In the genomic region with DNA sequence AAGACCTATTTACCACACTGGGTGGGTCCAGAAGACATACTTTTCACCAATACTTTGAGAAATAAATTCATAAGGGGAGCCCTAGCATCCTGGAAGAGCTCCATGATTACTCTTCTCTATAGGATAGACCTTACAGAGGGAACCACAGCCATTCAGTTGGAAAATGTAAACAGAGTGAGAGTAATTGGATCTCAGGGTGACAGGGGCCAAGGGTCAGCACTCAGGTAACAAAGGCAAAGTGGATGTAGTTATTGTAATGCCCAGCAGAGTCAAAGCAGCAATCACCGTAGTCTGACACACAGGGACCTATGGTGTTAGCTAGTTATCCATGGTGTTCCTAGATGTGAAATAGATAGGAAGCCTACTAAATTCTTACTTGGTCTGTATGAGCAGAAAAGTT, we compare ENCODE assay signal across 25 cellular contexts. TPM values are rescaled to one million over a fixed set of nuclear protein-coding genes. Genes with fewer than 3 reads are reported as not detected.
DNase-seq lines count a peak whose midpoint lies in the region; ATAC-seq, FAIRE-seq and TF ChIP-seq lines count a peak whose summit lies in the region.
"Had no signal": no experiment of that assay in that cellular context is flagged by ENCODE, and none has a peak within 500 bp of the region (broad histone marks: within the 10 kb centered on the region; RNA-seq: fewer than 3 reads in every experiment).

No MANE protein-coding gene starts in this region.

- H3F3A ChIP-seq in GM23338 (replicated peaks; ENCODE audit: low read depth) (no peaks in the 10 kb centered on the region), neural progenitor cell (ENCODE audit: low read depth) (no peaks in the 10 kb centered on the region)

- 71 to 96% (median 83%) methylated on average over 1 of the region's 1 CpG for WGBS in small intestine, 3 donors

- H3K79me2 ChIP-seq in GM23338 (replicated peaks; ENCODE audit: insufficient read depth) (no peaks in the 10 kb centered on the region), neural progenitor cell (ENCODE audit: low read depth) (no peaks in the 10 kb centered on the region)

- H3K4me3 Mint-ChIP-seq in GM23338 (no peak overlapping the region), neural progenitor cell (no peak overlapping the region)
- H3K4me3 Mint-ChIP-seq: B cell; CD8-positive, alpha-beta memory T cell had no signal

- peaks cover 7% of the 10 kb centered on the region; the same call in 2 of the 3 replicates for H3K4me1 Mint-ChIP-seq in GM23338
- H3K4me1 Mint-ChIP-seq in neural progenitor cell: peaks cover 11% of the 10 kb centered on the region
- H3K4me1 Mint-ChIP-seq: B cell had no signal

- H3K4me3 ChIP-seq in GM23338: no peak overlapping the region
- no peak overlapping the region for H3K4me3 ChIP-seq in neural progenitor cell
- H3K4me3 ChIP-seq in small intestine (ENCODE audit: low read depth in 1 of 2, low read length in 2 of 2): no peak overlapping the region
- H3K4me3 ChIP-seq: SK-N-MC had no signal

- H3K27ac ChIP-seq in GM23338 (ENCODE audit: low read depth): no peak overlapping the region
- no peak overlapping the region for H3K27ac ChIP-seq in neural progenitor cell
- no peak overlapping the region for H3K27ac ChIP-seq in small intestine (ENCODE audit: low read depth in 1 of 2, low read length in 1 of 2)
- H3K27ac ChIP-seq in caudate nucleus (ENCODE audit: low read depth, low read length): no peak overlapping the region
- H3K27ac ChIP-seq: 22Rv1, C4-2B, HL-60, SK-N-MC had no signal

- H3K9me3 Mint-ChIP-seq in GM23338 (peaks cover 9% of the 10 kb centered on the region), neural progenitor cell (peaks cover 6% of the 10 kb centered on the region)
- H3K9me3 Mint-ChIP-seq: CD8-positive, alpha-beta memory T cell had no signal

- H3K4me2 ChIP-seq in GM23338 (no peak overlapping the region), neural progenitor cell (no peak overlapping the region)

- peak; percentile 43; the same call in 2 of the 3 replicates for ATAC-seq in GM23338
- ATAC-seq: HCT116 had no signal

- FAIRE-seq in small intestine (lab: Jason Lieb, UNC): no peak
- FAIRE-seq: G401.6, RCC 7860 had no signal

- H3K4me1 ChIP-seq in GM23338 (ENCODE audit: insufficient read depth): peaks cover 4% of the 10 kb centered on the region
- H3K4me1 ChIP-seq in neural progenitor cell: peaks cover 26% of the 10 kb centered on the region
- no peaks in the 10 kb centered on the region for H3K4me1 ChIP-seq in small intestine (ENCODE audit: control insufficient read depth in 2 of 2, insufficient read depth in 1 of 2, low read depth in 1 of 2, low read length in 1 of 2)

- H3K27me3 Mint-ChIP-seq in GM23338 (ENCODE audit: insufficient read depth, low read depth, poor library complexity) (no peaks in the 10 kb centered on the region), neural progenitor cell (ENCODE audit: insufficient read depth, low read depth) (peaks cover 3% of the 10 kb centered on the region)
- H3K27me3 Mint-ChIP-seq: B cell; CD8-positive, alpha-beta memory T cell had no signal

- H3K36me3 Mint-ChIP-seq in GM23338 (ENCODE audit: low read depth): no peaks in the 10 kb centered on the region
- no peaks in the 10 kb centered on the region for H3K36me3 Mint-ChIP-seq in neural progenitor cell
- H3K36me3 Mint-ChIP-seq: CD8-positive, alpha-beta memory T cell had no signal

- H3K36me3 ChIP-seq in GM23338 (ENCODE audit: insufficient read depth) (no peaks in the 10 kb centered on the region), neural progenitor cell (no peaks in the 10 kb centered on the region), small intestine (ENCODE audit: control insufficient read depth in 2 of 2, insufficient read depth in 2 of 2, low read length in 2 of 2) (no peaks in the 10 kb centered on the region)

- H3K9me2 ChIP-seq in GM23338 (ENCODE audit: insufficient read depth): 0 out of 2 replicates have a peak, but pooled peaks cover 9% of the 10 kb centered on the region

- H3K9ac ChIP-seq in neural progenitor cell: no peak overlapping the region

- H3K9me3 ChIP-seq in neural progenitor cell (ENCODE audit: low read depth): no peaks in the 10 kb centered on the region
- H3K9me3 ChIP-seq in small intestine (ENCODE audit: control insufficient read depth, low read depth): no peaks in the 10 kb centered on the region

- H4K20me1 ChIP-seq in GM23338 (replicated peaks; ENCODE audit: insufficient read depth) (no peaks in the 10 kb centered on the region), neural progenitor cell (ENCODE audit: low read depth) (no peaks in the 10 kb centered on the region)

- H3K27me3 ChIP-seq in GM23338 (ENCODE audit: insufficient read depth): no peaks in the 10 kb centered on the region
- H3K27me3 ChIP-seq in neural progenitor cell: no peaks in the 10 kb centered on the region
- no peaks in the 10 kb centered on the region for H3K27me3 ChIP-seq in small intestine (ENCODE audit: control insufficient read depth in 2 of 2, insufficient read depth in 2 of 2, low read length in 2 of 2)

- H2AFZ ChIP-seq in GM23338 (no peak overlapping the region), neural progenitor cell (replicated peaks) (no peak overlapping the region)

- no peak overlapping the region for H3K27ac Mint-ChIP-seq in GM23338
- H3K27ac Mint-ChIP-seq in neural progenitor cell: no peak overlapping the region
- H3K27ac Mint-ChIP-seq: B cell; CD8-positive, alpha-beta memory T cell had no signal

- no peak for TF ChIP-seq CTCF in GM23338 (conservative IDR thresholded peaks at IDR 0.05; ENCODE audit: low read depth in 2 of 2)
- TF ChIP-seq CTCF in neural progenitor cell (IDR thresholded peaks at IDR 0.05): no peak

- peak in 2 of 3 experiments; percentile 8 to 59 for DNase-seq in NCI-H1417 (lab: John Stamatoyannopoulos, UW)
- no peak for DNase-seq in NCI-H1417 treated with DMSO at 0.1 percent for 48 hours (lab: John Stamatoyannopoulos, UW)
- no peak for DNase-seq in GM23338 (ENCODE audit: low spot score)
- peak; percentile 19 for DNase-seq in NCI-H748 treated with DMSO at 0.1 percent for 48 hours (lab: John Stamatoyannopoulos, UW)
- DNase-seq in neural progenitor cell (ENCODE audit: low spot score): peak; percentile 32
- DNase-seq in stimulated activated CD4-positive, alpha-beta T cell treated with anti-CD3 and anti-CD28 coated beads, Interleukin-1b, Interleukin-23, amount 100 ng/mL, for 48 hours: no peak
- no peak for DNase-seq in small intestine
- DNase-seq in caudate nucleus (lab: John Stamatoyannopoulos, UW): no peak
- DNase-seq: Calu3; CD8-positive, alpha-beta memory T cell; Kasumi-1; NCI-H1092 treated with DMSO at 0.1 percent for 48 hours; NCI-H1694; NCI-H2029 treated with DMSO at 0.1 percent for 48 hours; NCI-H446 treated with DMSO at 0.1 percent for 48 hours; NCI-H774; SIG-M5 had no signal

TF ChIP-seq in GM23338, 12 proteins besides CTCF, POLR2A, EP300 and RAD21 (continues in another document):
- TF ChIP-seq ZNF114 (CRISPR knock-in tag; IDR thresholded peaks at IDR 0.05) (no peak), JUNB (IDR thresholded peaks at IDR 0.05; ENCODE audit: unreplicated experiment) (no peak), POLR2AphosphoS5 (IDR thresholded peaks at IDR 0.05; ENCODE audit: low read depth) (no peak), EZH2phosphoT487 (IDR thresholded peaks at IDR 0.05; ENCODE audit: unreplicated experiment) (no peak)

RNA-seq across cellular contexts. Expression of a gene that starts 10.8 kb away (rescaled TPM):
- total RNA-seq in GM23338 (2014; rRNA removed; shearing (Covaris generic)): 38.3 and 50.6 TPM in 2 replicates
- polyA plus RNA-seq in GM23338 (2016; fragmentation: Nextera tagmentation; extraction: Ambion mirVana): 12.0 and 12.1 TPM in 2 replicates
- 40.5 and 63.1 TPM in 2 replicates for total RNA-seq in neural progenitor cell (ENCODE audit: low replicate concordance)
- polyA plus RNA-seq in small intestine: 1 to 10 TPM; 4.9 to 8.7 (median 7.0) TPM

Comparison
In these comparisons a context has a peak if more than half of its experiments do, and no peak if none do; other contexts are left out.
1. DNase-seq: peak in NCI-H1417 (2 of 3), NCI-H748 treated with DMSO at 0.1 percent for 48 hours (single experiment) and neural progenitor cell (single experiment); none in NCI-H1417 treated with DMSO at 0.1 percent for 48 hours (single experiment), GM23338 (single experiment), stimulated activated CD4-positive, alpha-beta T cell treated with anti-CD3 and anti-CD28 coated beads, Interleukin-1b, Interleukin-23, amount 100 ng/mL, for 48 hours (single experiment), small intestine (single experiment) and caudate nucleus (0 of 61).